In genomic region chr5:68793074-68793473, GRCh38 we compare ENCODE assay signal across 20 cellular contexts.
DNase-seq lines count a peak whose midpoint lies in the region; ATAC-seq and TF ChIP-seq lines count a peak whose summit lies in the region.
"Had no signal": no experiment of that assay in that cellular context is flagged by ENCODE, and none has a peak within 500 bp of the region (broad histone marks: within the 10 kb centered on the region; RNA-seq: fewer than 3 reads in every experiment).

No MANE protein-coding gene starts in this region.

- no peak overlapping the region; the same call in 1 of the 2 replicates for H2AFZ ChIP-seq in GM23338

- H3K36me3 Mint-ChIP-seq in GM23338 (ENCODE audit: low read depth) = no peaks in the 10 kb centered on the region
- H3K36me3 Mint-ChIP-seq: CD14-positive monocyte; CD8-positive, alpha-beta memory T cell had no signal

- DNase-seq in DMS79 treated with DMSO at 0.1 percent for 48 hours (lab: John Stamatoyannopoulos, UW) (peak; percentile 1), DMS79 (lab: John Stamatoyannopoulos, UW) (no peak), GM23338 (ENCODE audit: low spot score) (no peak), mucosa of gallbladder (ENCODE audit: low spot score) (peak; percentile 38), dedifferentiated amniotic fluid mesenchymal stem cell (ENCODE audit: extremely low spot score) (no peak)
- DNase-seq: 8988T; ACHN; AML-193; BE2C; CD4-positive, alpha-beta T cell; CD8-positive, alpha-beta memory T cell; DMS 273 treated with DMSO at 0.1 percent for 48 hours; GF-D8; H7; HCEC 1CT had no signal

- peaks cover 2% of the 10 kb centered on the region for H3K27me3 Mint-ChIP-seq in GM23338 (ENCODE audit: insufficient read depth, low read depth, poor library complexity)
- H3K27me3 Mint-ChIP-seq: CD4-positive, alpha-beta T cell had no signal

- H3K4me3 ChIP-seq in GM23338 = no peak overlapping the region
- H3K4me3 ChIP-seq: A549; BLaER1 treated with 17β-estradiol and CSF1 and Interleukin-3, amounts not matched to agents 10 nM and 100 nM had no signal

- peaks cover 10% of the 10 kb centered on the region for H3K4me1 Mint-ChIP-seq in GM23338
- H3K4me1 Mint-ChIP-seq: CD14-positive monocyte; CD8-positive, alpha-beta memory T cell had no signal

- H3K79me2 ChIP-seq in GM23338 (replicated peaks; ENCODE audit: insufficient read depth) = no peaks in the 10 kb centered on the region

- H3K27ac Mint-ChIP-seq in GM23338 = no peak overlapping the region
- H3K27ac Mint-ChIP-seq: CD4-positive, alpha-beta T cell; CD8-positive, alpha-beta memory T cell had no signal

- no peaks in the 10 kb centered on the region for H3F3A ChIP-seq in GM23338 (replicated peaks; ENCODE audit: low read depth)

- H3K27me3 ChIP-seq in GM23338 (ENCODE audit: insufficient read depth) = peaks cover 9% of the 10 kb centered on the region; the same call in 1 of the 2 replicates
- H3K27me3 ChIP-seq: BE2C; BLaER1 treated with 17β-estradiol and CSF1 and Interleukin-3, amounts not matched to agents 10 nM and 100 nM had no signal

- TF ChIP-seq CTCF in GM23338 (conservative IDR thresholded peaks at IDR 0.05; ENCODE audit: low read depth in 2 of 2) (no peak), VCaP (conservative IDR thresholded peaks at IDR 0.05) (no peak)

- peaks cover 17% of the 10 kb centered on the region for H3K4me1 ChIP-seq in GM23338 (ENCODE audit: insufficient read depth)
- H3K4me1 ChIP-seq: A549; BE2C; BLaER1 treated with 17β-estradiol and CSF1 and Interleukin-3, amounts not matched to agents 10 nM and 100 nM had no signal

- H3K27ac ChIP-seq in GM23338 (ENCODE audit: low read depth) = no peak overlapping the region
- H3K27ac ChIP-seq in VCaP = peak overlapping the region; percentile 73
- H3K27ac ChIP-seq: A549; BLaER1 treated with 17β-estradiol and CSF1 and Interleukin-3, amounts not matched to agents 10 nM and 100 nM had no signal

- H3K9me3 Mint-ChIP-seq in GM23338 = peaks cover 4% of the 10 kb centered on the region; the same call in 1 of the 3 replicates
- H3K9me3 Mint-ChIP-seq: CD4-positive, alpha-beta T cell; CD8-positive, alpha-beta memory T cell had no signal

- H3K4me2 ChIP-seq in GM23338 = peak overlapping the region; percentile 26; the same call in 1 of the 2 replicates
- H3K4me2 ChIP-seq: A549; BLaER1 treated with 17β-estradiol and CSF1 and Interleukin-3, amounts not matched to agents 10 nM and 100 nM had no signal

- H3K4me3 Mint-ChIP-seq in GM23338 = no peak overlapping the region
- H3K4me3 Mint-ChIP-seq: CD14-positive monocyte; CD4-positive, alpha-beta T cell; CD8-positive, alpha-beta memory T cell had no signal

- peaks cover 23% of the 10 kb centered on the region for H3K9me2 ChIP-seq in GM23338 (ENCODE audit: insufficient read depth)

- H3K36me3 ChIP-seq in GM23338 (ENCODE audit: insufficient read depth) = no peaks in the 10 kb centered on the region
- H3K36me3 ChIP-seq: BE2C; BLaER1 treated with 17β-estradiol and CSF1 and Interleukin-3, amounts not matched to agents 10 nM and 100 nM had no signal

- ATAC-seq in GM23338 (no peak), esophagus mucosa (no peak)
- ATAC-seq: A549 had no signal

- H4K20me1 ChIP-seq in GM23338 (replicated peaks; ENCODE audit: insufficient read depth) = no peaks in the 10 kb centered on the region
- H4K20me1 ChIP-seq: BLaER1 treated with 17β-estradiol and CSF1 and Interleukin-3, amounts not matched to agents 10 nM and 100 nM had no signal

TF ChIP-seq in GM23338, 12 proteins besides CTCF, POLR2A, EP300 and RAD21 (continues in another document):
- TF ChIP-seq ZNF462 (CRISPR knock-in tag; IDR thresholded peaks at IDR 0.05) (no peak), STAT1 (IDR thresholded peaks at IDR 0.05; ENCODE audit: unreplicated experiment) (no peak), ZNF331 (CRISPR knock-in tag; IDR thresholded peaks at IDR 0.05; ENCODE audit: low read depth) (no peak), REST (IDR thresholded peaks at IDR 0.05; ENCODE audit: unreplicated experiment) (no peak)

Comparison
In these comparisons a context has a peak if more than half of its experiments do, and no peak if none do; other contexts are left out.
1. DNase-seq: peak in DMS79 treated with DMSO at 0.1 percent for 48 hours (single experiment) and mucosa of gallbladder (single experiment); none in DMS79 (single experiment), GM23338 (single experiment) and dedifferentiated amniotic fluid mesenchymal stem cell (single experiment).